ENCODE assay signal across 22 cellular contexts in genomic region chr3:127614928-127615592, GRCh38. TPM values are rescaled to one million over a fixed set of nuclear protein-coding genes. Genes with fewer than 3 reads are reported as not detected.
DNase-seq lines count a peak whose midpoint lies in the region; ATAC-seq and TF ChIP-seq lines count a peak whose summit lies in the region.
"Had no signal": no experiment of that assay in that cellular context is flagged by ENCODE, and none has a peak within 500 bp of the region (broad histone marks: within the 10 kb centered on the region; RNA-seq: fewer than 3 reads in every experiment).

No MANE protein-coding gene starts in this region.

- no peak for TF ChIP-seq CTCF in Calu3 (IDR thresholded peaks at IDR 0.05; ENCODE audit: unreplicated experiment)
- TF ChIP-seq CTCF in epithelial cell of esophagus (IDR thresholded peaks at IDR 0.05; ENCODE audit: insufficient read depth, low read depth, low read length, missing control alignments), result no peak

- intact Hi-C loops in Calu3 (cut with micrococcal nuclease; ENCODE audit: unreplicated experiment) (no loop called here), posterior vena cava (cut with DNase I) (no loop called here)

- H3K4me3 Mint-ChIP-seq in Calu3 (ENCODE audit: low read depth, unreplicated experiment), result no peak overlapping the region
- H3K4me3 Mint-ChIP-seq in effector memory CD8-positive, alpha-beta T cell, result no peak overlapping the region
- H3K4me3 Mint-ChIP-seq: activated CD4-positive, alpha-beta T cell treated with anti-CD3 and anti-CD28 coated beads, Interleukin-2, amount 10 ng/mL, durations not matched to agents 24 days and 14 days; nephron; T-cell had no signal

- BruUV-seq in Calu3 (replicated peaks; lab: Mats Ljungman, UMichigan), result no TSS peak

- H3K4me1 Mint-ChIP-seq in Calu3 (ENCODE audit: low read depth, unreplicated experiment), result peaks cover 15% of the 10 kb centered on the region
- peaks cover 0 to 2% of the 10 kb centered on the region in 2 donors for H3K4me1 Mint-ChIP-seq in effector memory CD8-positive, alpha-beta T cell (ENCODE audit: low read depth in 2 of 2)
- H3K4me1 Mint-ChIP-seq: nephron, T-cell had no signal

- no peak for ATAC-seq in HG02610 (IDR thresholded peaks at IDR 0.05; ENCODE audit: unreplicated experiment)
- ATAC-seq in effector memory CD8-positive, alpha-beta T cell (replicated peaks), result no peak
- no peak for ATAC-seq in GM21529 (IDR thresholded peaks at IDR 0.05; ENCODE audit: unreplicated experiment)
- ATAC-seq: body of pancreas, T-cell had no signal

- DNase-seq in Calu3, result no peak
- peak; percentile 55 for DNase-seq in H7
- DNase-seq in epithelial cell of esophagus (ENCODE audit: low read depth), result peak; percentile 25
- peak; percentile 52 for DNase-seq in posterior vena cava (ENCODE audit: low spot score)
- no peak for DNase-seq in effector memory CD8-positive, alpha-beta T cell
- DNase-seq: activated CD4-positive, alpha-beta T cell treated with anti-CD3 and anti-CD28 coated beads, Interleukin-2, amount 10 ng/mL, durations not matched to agents 24 days and 14 days; activated CD8-positive, alpha-beta memory T cell treated with anti-CD3 and anti-CD28 coated beads, Interleukin-2, amount 50 U/mL, for 4 hours; body of pancreas; DMS79 treated with DMSO at 0.1 percent for 48 hours; head of caudate nucleus; Karpas-422; midbrain; NCI-H1048; NCI-H2081 treated with DMSO at 0.1 percent for 48 hours; NCI-H446; PC-9; SIG-M5; T-cell had no signal

- H3K36me3 Mint-ChIP-seq in Calu3 (ENCODE audit: insufficient read depth, unreplicated experiment), result peaks cover 36% of the 10 kb centered on the region
- H3K36me3 Mint-ChIP-seq in effector memory CD8-positive, alpha-beta T cell (ENCODE audit: insufficient read depth), result peaks cover 19% of the 10 kb centered on the region

- H3K27ac Mint-ChIP-seq in Calu3 (ENCODE audit: unreplicated experiment), result peak overlapping the region; percentile 13
- no peak overlapping the region for H3K27ac Mint-ChIP-seq in effector memory CD8-positive, alpha-beta T cell
- H3K27ac Mint-ChIP-seq: activated CD4-positive, alpha-beta T cell treated with anti-CD3 and anti-CD28 coated beads, Interleukin-2, amount 10 ng/mL, durations not matched to agents 24 days and 14 days; nephron; T-cell had no signal

- no peaks in the 10 kb centered on the region for H3K27me3 ChIP-seq in H7 (ENCODE audit: control insufficient read depth, insufficient read depth, low read length)
- H3K27me3 ChIP-seq: body of pancreas, suprapubic skin had no signal

- no peaks in the 10 kb centered on the region for H3K9me3 Mint-ChIP-seq in Calu3 (ENCODE audit: low read depth, unreplicated experiment)
- no peaks in the 10 kb centered on the region for H3K9me3 Mint-ChIP-seq in effector memory CD8-positive, alpha-beta T cell
- H3K9me3 Mint-ChIP-seq: activated CD4-positive, alpha-beta T cell treated with anti-CD3 and anti-CD28 coated beads, Interleukin-2, amount 10 ng/mL, durations not matched to agents 24 days and 14 days; nephron; T-cell had no signal

- H3K27me3 Mint-ChIP-seq in Calu3 (ENCODE audit: unreplicated experiment), result no peaks in the 10 kb centered on the region
- no peaks in the 10 kb centered on the region for H3K27me3 Mint-ChIP-seq in effector memory CD8-positive, alpha-beta T cell
- H3K27me3 Mint-ChIP-seq: activated CD4-positive, alpha-beta T cell treated with anti-CD3 and anti-CD28 coated beads, Interleukin-2, amount 10 ng/mL, durations not matched to agents 24 days and 14 days; T-cell had no signal

- H3K4me3 ChIP-seq in H7 (ENCODE audit: insufficient read depth, low read depth, low read length), result no peak overlapping the region
- H3K4me3 ChIP-seq in epithelial cell of esophagus (ENCODE audit: low read length), result no peak overlapping the region
- H3K4me3 ChIP-seq: body of pancreas, PC-9, suprapubic skin had no signal

- peaks cover 69% of the 10 kb centered on the region for H3K36me3 ChIP-seq in H7 (replicated peaks; ENCODE audit: control insufficient read depth, insufficient read depth, low read length)

- CTCF ChIA-PET in Calu3 (lab: Charles Lee), result interaction anchor here (0.6 kb wide), 1 partner anchor 702 kb away, joined by 3 read pairs; no protein-coding TSS in a partner anchor

RNA-seq across cellular contexts. Expression of gene PODXL2, which starts 13.9 kb away (rescaled TPM):
- total RNA-seq in Calu3 (2022), result 36.1 and 43.6 TPM in 2 replicates
- 38.7 and 44.2 TPM in 2 replicates for total RNA-seq in H7 (2014; rRNA removed; shearing (Covaris generic))
- total RNA-seq in posterior vena cava, result 1 to 10 TPM; 2.0 to 2.5 TPM

RNA-seq across cellular contexts. Expression of gene MCM2, which starts 16.8 kb away (rescaled TPM):
- total RNA-seq in Calu3 (2022) (120 and 121 TPM in 2 replicates), posterior vena cava (1 to 10 TPM; 4.0 to 5.6 TPM)
- 196 and 207 TPM in 2 replicates for total RNA-seq in H7 (2014; rRNA removed; shearing (Covaris generic))

RNA-seq across cellular contexts. Expression of gene TPRA1, which starts 24.5 kb away (rescaled TPM):
- total RNA-seq in Calu3 (2022) (62.4 and 66.4 TPM in 2 replicates), posterior vena cava (10 to 100 TPM; 21.4 to 22.8 TPM)
- 33.9 and 38.1 TPM in 2 replicates for total RNA-seq in H7 (2014; rRNA removed; shearing (Covaris generic))

RNA-seq across cellular contexts. Expression of gene ABTB1, which starts 57.7 kb away (rescaled TPM):
- total RNA-seq in Calu3 (2022), result 25.1 and 27.2 TPM in 2 replicates
- total RNA-seq in H7 (2014; rRNA removed; shearing (Covaris generic)), result 1.5 and 4.7 TPM in 2 replicates
- total RNA-seq in posterior vena cava, result 10 to 100 TPM; 27.7 to 28.9 TPM

Comparison
In these comparisons a context has a peak if more than half of its experiments do, and no peak if none do; other contexts are left out.
1. DNase-seq: peak in H7 (single experiment), epithelial cell of esophagus (single experiment) and posterior vena cava (single experiment); none in Calu3 (single experiment) and effector memory CD8-positive, alpha-beta T cell (0 of 3).
2. RNA of gene PODXL2, which starts 13.9 kb away (total RNA-seq): 38.7 to 44.2 TPM in H7 and 36.1 to 43.6 TPM in Calu3; 2.0 to 2.5 TPM in posterior vena cava; every median in the first group is over 10 times any median in the second.
3. RNA of gene MCM2, which starts 16.8 kb away (total RNA-seq): 196 to 207 TPM in H7 and 120 to 121 TPM in Calu3; 4.0 to 5.6 TPM in posterior vena cava; every median in the first group is over 10 times any median in the second.